24 cellular contexts compared by ENCODE assay signal in the genomic region with DNA sequence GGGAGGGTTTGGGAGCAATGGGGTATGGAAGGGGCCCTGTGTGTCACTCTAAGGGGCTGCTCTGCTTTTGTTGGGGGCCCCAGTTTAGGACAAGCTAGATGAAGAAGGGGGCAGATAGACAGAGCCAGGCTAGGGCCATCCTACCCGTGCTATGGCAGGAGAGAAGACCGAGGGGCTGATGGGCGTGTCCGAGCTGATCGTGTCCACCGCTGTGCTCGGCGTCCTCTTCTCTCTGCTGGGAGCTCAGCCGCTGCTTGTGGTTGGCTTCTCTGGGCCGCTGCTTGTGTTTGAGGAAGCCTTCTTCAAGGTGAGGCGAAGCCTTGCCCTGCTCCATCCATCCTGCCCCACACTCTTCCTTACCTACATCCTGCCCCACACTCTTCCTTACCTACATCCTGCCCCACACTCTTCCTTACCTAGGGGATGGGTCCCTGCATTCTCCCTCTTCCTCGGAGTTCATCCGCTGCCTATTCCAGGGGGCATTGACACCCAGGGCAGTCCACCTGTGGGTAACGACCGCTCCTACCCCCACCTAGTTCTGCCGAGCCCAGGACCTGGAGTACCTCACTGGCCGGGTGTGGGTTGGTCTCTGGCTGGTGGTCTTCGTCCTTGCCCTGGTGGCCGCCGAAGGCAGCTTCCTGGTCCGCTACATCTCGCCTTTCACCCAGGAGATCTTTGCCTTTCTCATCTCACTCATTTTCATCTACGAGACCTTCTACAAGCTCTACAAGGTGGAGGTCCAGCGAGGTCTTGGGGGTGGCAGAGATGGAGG. TPM values are rescaled to one million over a fixed set of nuclear protein-coding genes. Genes with fewer than 3 reads are reported as not detected.
DNase-seq lines count a peak whose midpoint lies in the region; ATAC-seq and TF ChIP-seq lines count a peak whose summit lies in the region.
"Had no signal": no experiment of that assay in that cellular context is flagged by ENCODE, and none has a peak within 500 bp of the region (broad histone marks: within the 10 kb centered on the region; RNA-seq: fewer than 3 reads in every experiment).

No MANE protein-coding gene starts in this region.

- H3K18ac ChIP-seq in H9 (ENCODE audit: insufficient read length, low read depth, low read length), result no peak overlapping the region

- H4K20me1 ChIP-seq in SK-N-SH (ENCODE audit: insufficient read depth) (no peaks in the 10 kb centered on the region), H9 (ENCODE audit: control insufficient read depth, insufficient read depth, insufficient read length) (no peaks in the 10 kb centered on the region)

- H3K27me3 Mint-ChIP-seq in H9 (ENCODE audit: low read depth), result no peaks in the 10 kb centered on the region; the same call in 1 of the 2 replicates
- H3K27me3 Mint-ChIP-seq in activated T-helper 17 cell treated with anti-CD3 and anti-CD28 coated beads, Interleukin-2, amount 50 U/mL, for 72 hours, result peaks cover 16% of the 10 kb centered on the region
- H3K27me3 Mint-ChIP-seq: CD4-positive, CD25-positive, alpha-beta regulatory T cell had no signal

- no peaks in the 10 kb centered on the region for H3K27me3 ChIP-seq in SK-N-SH (ENCODE audit: insufficient read depth)
- no peaks in the 10 kb centered on the region for H3K27me3 ChIP-seq in H9 (ENCODE audit: insufficient read depth, low read length)

- H4K5ac ChIP-seq in H9 (ENCODE audit: insufficient read length, low read depth, low read length), result no peak overlapping the region

- no peak overlapping the region for H3K27ac Mint-ChIP-seq in H9
- H3K27ac Mint-ChIP-seq in activated T-helper 17 cell treated with anti-CD3 and anti-CD28 coated beads, Interleukin-2, amount 50 U/mL, for 72 hours, result no peak overlapping the region
- H3K27ac Mint-ChIP-seq: activated CD8-positive, alpha-beta T cell treated with anti-CD3 and anti-CD28 coated beads for 36 hours; activated naive CD4-positive, alpha-beta T cell treated with anti-CD3 and anti-CD28 coated beads, Interleukin-2, amount 50 U/mL, for 72 hours; natural killer cell had no signal

- no peak overlapping the region for H4K91ac ChIP-seq in H9 (ENCODE audit: insufficient read length, low read depth, low read length)

- H3K14ac ChIP-seq in H9 (ENCODE audit: insufficient read depth, low read length), result no peak overlapping the region; the same call in 1 of the 2 replicates

- no peaks in the 10 kb centered on the region for H3K9me3 ChIP-seq in SK-N-SH
- no peaks in the 10 kb centered on the region for H3K9me3 ChIP-seq in H9 (ENCODE audit: control insufficient read depth, low read depth, low read length)
- H3K9me3 ChIP-seq: mucosa of descending colon had no signal

- H3K36me3 Mint-ChIP-seq in H9 (ENCODE audit: insufficient read depth in 1 of 3, low read depth in 3 of 3), result peaks cover 0 to 16% (median 10%) of the 10 kb centered on the region in 3 experiments; a peak in 5 of 7 replicates
- H3K36me3 Mint-ChIP-seq in activated T-helper 17 cell treated with anti-CD3 and anti-CD28 coated beads, Interleukin-2, amount 50 U/mL, for 72 hours (ENCODE audit: low read depth), result no peaks in the 10 kb centered on the region
- H3K36me3 Mint-ChIP-seq: activated naive CD4-positive, alpha-beta T cell treated with anti-CD3 and anti-CD28 coated beads, Interleukin-2, amount 50 U/mL, for 72 hours; CD4-positive, CD25-positive, alpha-beta regulatory T cell; natural killer cell had no signal

- H3K4me1 Mint-ChIP-seq in H9, result no peaks in the 10 kb centered on the region
- H3K4me1 Mint-ChIP-seq in activated T-helper 17 cell treated with anti-CD3 and anti-CD28 coated beads, Interleukin-2, amount 50 U/mL, for 72 hours, result no peaks in the 10 kb centered on the region

- no peak overlapping the region for H4K8ac ChIP-seq in H9 (replicated peaks; ENCODE audit: insufficient read length, low read depth, low read length)

- H2BK15ac ChIP-seq in H9 (ENCODE audit: low read depth, low read length), result no peak overlapping the region

- no peak for TF ChIP-seq EP300 in SK-N-SH (IDR thresholded peaks at IDR 0.05; ENCODE audit: borderline replicate concordance in 1 of 2, low read depth in 1 of 2, low read length in 1 of 2)

- H3K79me2 ChIP-seq in SK-N-SH (ENCODE audit: insufficient read depth) (no peaks in the 10 kb centered on the region), H9 (ENCODE audit: insufficient read depth, low read length) (no peaks in the 10 kb centered on the region)

- WGBS in SK-N-SH (ENCODE audit: low lambda C conversion rate), result 86% methylated on average over 21 of the region's 24 CpGs
- no CpG with 5 or more reads among the region's 24 CpGs for WGBS in H9 (ENCODE audit: extremely low coverage, insufficient read length, low lambda C conversion rate)

- H2BK12ac ChIP-seq in H9 (ENCODE audit: insufficient read length, low read depth, low read length), result no peak overlapping the region

- no peak for ATAC-seq in SK-N-SH treated with all-trans-retinoic acid at 6 μM for 48 hours
- no peak for ATAC-seq in activated T-helper 17 cell treated with anti-CD3 and anti-CD28 coated beads, Interleukin-2, amount 50 U/mL, for 72 hours (replicated peaks)
- ATAC-seq: activated CD8-positive, alpha-beta T cell treated with anti-CD3 and anti-CD28 coated beads for 36 hours; activated naive CD4-positive, alpha-beta T cell treated with anti-CD3 and anti-CD28 coated beads, Interleukin-2, amount 50 U/mL, for 72 hours; mucosa of descending colon had no signal

- intact Hi-C loops in posterior vena cava (cut with DNase I), result loop anchor here in 1 of 2 donors (2.0 to 10.0 kb wide), 2 partner anchors 18 to 782 kb away; a partner anchor contains a TSS

- no peak overlapping the region for H3K4me3 Mint-ChIP-seq in H9
- no peak overlapping the region for H3K4me3 Mint-ChIP-seq in activated T-helper 17 cell treated with anti-CD3 and anti-CD28 coated beads, Interleukin-2, amount 50 U/mL, for 72 hours
- H3K4me3 Mint-ChIP-seq: activated CD8-positive, alpha-beta T cell treated with anti-CD3 and anti-CD28 coated beads for 36 hours; CD4-positive, CD25-positive, alpha-beta regulatory T cell; natural killer cell had no signal

- H3K56ac ChIP-seq in H9 (ENCODE audit: insufficient read length, low read depth, low read length), result no peak overlapping the region

- H3K4me2 ChIP-seq in SK-N-SH, result no peak overlapping the region
- H3K4me2 ChIP-seq in H9 (ENCODE audit: insufficient read depth, insufficient read length, low read length), result no peak overlapping the region
- H3K4me2 ChIP-seq: PC-9 had no signal

- peaks cover 0 to 5% of the 10 kb centered on the region in 2 experiments for H3K36me3 ChIP-seq in SK-N-SH (replicated peaks in 1 of 2; ENCODE audit: control insufficient read depth in 1 of 2, insufficient read depth in 2 of 2, low read length in 1 of 2)

- H3K79me1 ChIP-seq in H9 (ENCODE audit: insufficient read depth, low read depth, low read length, poor library complexity, severe bottlenecking), result no peaks in the 10 kb centered on the region

- no peaks in the 10 kb centered on the region for H3K9me2 ChIP-seq in SK-N-SH

- TF ChIP-seq RAD21 in SK-N-SH (IDR thresholded peaks at IDR 0.05; ENCODE audit: low read length), result no peak

- no peak overlapping the region for H2AFZ ChIP-seq in SK-N-SH (ENCODE audit: low read depth)
- H2AFZ ChIP-seq in H9 (ENCODE audit: low read length), result no peak overlapping the region
- H2AFZ ChIP-seq: PC-9 had no signal

- TF ChIP-seq CTCF in SK-N-SH (IDR thresholded peaks at IDR 0.05) (no peak), H9 (conservative IDR thresholded peaks at IDR 0.05) (no peak)

- H2BK5ac ChIP-seq in H9 (ENCODE audit: insufficient read length, low read length), result no peak overlapping the region

- H3F3A ChIP-seq in SK-N-SH (replicated peaks; ENCODE audit: insufficient read depth), result no peaks in the 10 kb centered on the region

- no peak overlapping the region for H2BK20ac ChIP-seq in H9 (ENCODE audit: low read depth, low read length, poor library complexity, severe bottlenecking)

- POLR2A ChIA-PET in SK-N-SH (lab: Yijun Ruan, JAX), result no interaction called here

- DNase-seq in SK-N-SH (peak; percentile 18), H9 (peak; percentile 25), germinal center (ENCODE audit: low spot score) (peak; percentile 3), posterior vena cava (ENCODE audit: low spot score) (peak; percentile 72), 8988T (no peak), DMS79 (lab: John Stamatoyannopoulos, UW) (no peak)
- DNase-seq: activated CD4-positive, alpha-beta T cell treated with anti-CD3 and anti-CD28 coated beads for 1 hour; activated CD8-positive, alpha-beta T cell treated with anti-CD3 and anti-CD28 coated beads for 36 hours; Calu3; CD4-positive, CD25-positive, alpha-beta regulatory T cell; mucosa of descending colon; natural killer cell; NCI-H1092 treated with DMSO at 0.1 percent for 48 hours; NCI-H2081; NCI-H2227 treated with DMSO at 0.1 percent for 48 hours; NCI-H69; PC-9; SHP77; stimulated activated naive CD4-positive, alpha-beta T cell treated with Interleukin-2 at 50 U/mL for 16 hours had no signal

- H2BK120ac ChIP-seq in H9 (ENCODE audit: low read depth, low read length, poor library complexity, severe bottlenecking), result no peak overlapping the region

- CTCF ChIA-PET in SK-N-SH (lab: Yijun Ruan, JAX), result interaction anchor here (0.6 to 2.1 kb wide), 3 partner anchors 53 to 95 kb away, joined by 3 to 7 read pairs (median 7); no protein-coding TSS in a partner anchor

- H3K23me2 ChIP-seq in H9 (ENCODE audit: insufficient read length, low read depth, low read length, poor library complexity, severe bottlenecking), result no peaks in the 10 kb centered on the region

- no peak overlapping the region for H2AK5ac ChIP-seq in H9 (ENCODE audit: insufficient read length, low read length)

- H3K27ac ChIP-seq in SK-N-SH (ENCODE audit: low read depth in 2 of 2, low read length in 1 of 2), result no peak overlapping the region
- no peak overlapping the region for H3K27ac ChIP-seq in H9 (ENCODE audit: insufficient read length, low read depth, low read length)
- H3K27ac ChIP-seq: PC-9 had no signal

- no peaks in the 10 kb centered on the region for H3K4me1 ChIP-seq in SK-N-SH (ENCODE audit: control insufficient read depth in 1 of 2, insufficient read depth in 2 of 2, low read depth in 1 of 2, low read length in 1 of 2)
- H3K4me1 ChIP-seq in H9 (ENCODE audit: insufficient read depth, low read length), result no peaks in the 10 kb centered on the region

- no peak overlapping the region for H3K4ac ChIP-seq in H9 (ENCODE audit: low read depth, low read length)

- no peaks in the 10 kb centered on the region; a peak in 1 of 5 replicates for H3K9me3 Mint-ChIP-seq in H9
- H3K9me3 Mint-ChIP-seq in activated T-helper 17 cell treated with anti-CD3 and anti-CD28 coated beads, Interleukin-2, amount 50 U/mL, for 72 hours, result no peaks in the 10 kb centered on the region
- H3K9me3 Mint-ChIP-seq: activated CD8-positive, alpha-beta T cell treated with anti-CD3 and anti-CD28 coated beads for 36 hours; activated naive CD4-positive, alpha-beta T cell treated with anti-CD3 and anti-CD28 coated beads, Interleukin-2, amount 50 U/mL, for 72 hours; natural killer cell had no signal

- H3K23ac ChIP-seq in H9 (ENCODE audit: insufficient read length, low read depth, low read length), result no peak overlapping the region

- H3T11ph ChIP-seq in H9 (ENCODE audit: low read length), result no peak overlapping the region

- H3K4me3 ChIP-seq in SK-N-SH (ENCODE audit: low read depth in 2 of 2, low read length in 1 of 2), result no peak overlapping the region
- H3K4me3 ChIP-seq: lung, mucosa of descending colon, PC-9 had no signal

- no peak overlapping the region for H3K9ac ChIP-seq in SK-N-SH
- no peak overlapping the region for H3K9ac ChIP-seq in H9 (ENCODE audit: extremely low read depth, insufficient read length, low read length)

RNA-seq across cellular contexts. Expression of a gene that starts 8.9 kb away (rescaled TPM):
- polyA plus RNA-seq in SK-N-SH (2012; rRNA removed), result 12.2 and 12.3 TPM in 2 replicates
- 3.9 and 5.1 TPM in 2 replicates for polyA plus RNA-seq in SK-N-SH (2012; cell fraction: cytosol; rRNA removed)
- 53.0 and 74.5 TPM in 2 replicates for polyA plus RNA-seq in SK-N-SH (2012; cell fraction: nucleus; rRNA removed)
- total RNA-seq in H9 (2021) (10.7 and 11.1 TPM in 2 replicates), posterior vena cava (10 to 100 TPM in 1 of 2 donors, 1 to 10 TPM in 1; 6.2 to 10.1 TPM)
- total RNA-seq in activated T-helper 17 cell treated with anti-CD3 and anti-CD28 coated beads, Interleukin-2, amount 50 U/mL, for 72 hours, result not detected
- total RNA-seq: activated CD8-positive, alpha-beta T cell treated with anti-CD3 and anti-CD28 coated beads for 36 hours; activated naive CD4-positive, alpha-beta T cell treated with anti-CD3 and anti-CD28 coated beads, Interleukin-2, amount 50 U/mL, for 72 hours; CD4-positive, CD25-positive, alpha-beta regulatory T cell; T-helper 2 cell treated with Interferon-gamma antibody and Interleukin-4, amounts not matched to agents 100 ng/mL and 5 ng/mL, for 36 hours had no signal
- polyA plus RNA-seq: CD4-positive, CD25-positive, alpha-beta regulatory T cell had no signal

RNA-seq across cellular contexts. Expression of a gene that starts 38.7 kb away (rescaled TPM):
- 22.1 and 22.9 TPM in 2 replicates for polyA plus RNA-seq in SK-N-SH (2012; rRNA removed)
- 4.1 and 5.5 TPM in 2 replicates for polyA plus RNA-seq in SK-N-SH (2012; cell fraction: cytosol; rRNA removed)
- 141 and 185 TPM in 2 replicates for polyA plus RNA-seq in SK-N-SH (2012; cell fraction: nucleus; rRNA removed)
- total RNA-seq in H9 (2021) (28.1 and 31.1 TPM in 2 replicates), posterior vena cava (10 to 100 TPM; 18.6 to 22.4 TPM)
- total RNA-seq in activated T-helper 17 cell treated with anti-CD3 and anti-CD28 coated beads, Interleukin-2, amount 50 U/mL, for 72 hours, result 10 to 100 TPM; 28.4 to 31.4 TPM

Comparison
In these comparisons a context has a peak if more than half of its experiments do, and no peak if none do; other contexts are left out.
1. DNase-seq: peak in SK-N-SH (single experiment), H9 (single experiment), germinal center (single experiment) and posterior vena cava (single experiment); none in 8988T (single experiment) and DMS79 (single experiment).
2. RNA of a gene that starts 8.9 kb away (total RNA-seq): 10.7 to 11.1 TPM in H9 and 6.2 to 10.1 TPM in posterior vena cava; not detected in activated T-helper 17 cell treated with anti-CD3 and anti-CD28 coated beads, Interleukin-2, amount 50 U/mL, for 72 hours; every median in the first group is over 4 times any median in the second.